ENCODE assay signal across 8 cellular contexts in the genomic region with DNA sequence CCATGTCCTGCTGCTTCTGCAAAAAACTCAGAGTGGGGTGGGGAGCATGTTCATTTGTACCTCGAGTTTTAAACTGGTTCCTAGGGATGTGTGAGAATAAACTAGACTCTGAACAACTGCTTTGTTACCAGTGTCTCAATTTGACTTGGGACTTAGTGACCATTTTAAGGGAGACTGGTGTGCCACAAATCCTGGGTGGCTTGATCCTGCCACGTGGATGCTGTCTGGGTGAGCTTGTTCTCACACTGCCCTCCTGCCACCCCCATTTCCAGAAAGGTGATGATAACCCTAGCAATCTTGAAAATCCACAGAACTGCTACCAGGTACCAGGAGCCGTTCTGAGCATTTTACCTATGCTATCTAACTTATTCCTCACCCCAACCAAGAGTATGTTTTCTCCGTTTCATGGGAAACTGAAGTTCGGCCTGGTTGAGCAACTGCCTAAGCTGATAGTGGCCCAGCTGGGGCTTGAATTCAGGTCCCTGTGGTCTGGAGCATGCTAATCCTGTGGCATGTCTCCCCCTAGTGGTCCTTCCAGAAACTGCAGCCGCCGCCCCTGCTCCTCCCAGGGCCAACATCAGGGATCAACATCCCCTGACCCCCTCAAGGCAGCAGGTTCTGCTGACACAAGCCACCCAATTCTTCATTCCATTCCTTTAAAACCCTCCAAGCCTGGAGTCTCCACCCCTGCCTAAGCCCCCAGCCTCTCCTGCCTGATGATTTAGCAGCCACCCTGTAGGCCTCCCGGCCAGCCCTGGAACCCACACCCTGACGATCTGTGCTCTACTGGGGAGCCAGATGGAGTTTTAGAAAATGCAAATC. TPM values are rescaled to one million over a fixed set of nuclear protein-coding genes. Genes with fewer than 3 reads are reported as not detected.
DNase-seq lines count a peak whose midpoint lies in the region; ATAC-seq and TF ChIP-seq lines count a peak whose summit lies in the region.

No MANE protein-coding gene starts in this region.

- no peaks in the 10 kb centered on the region for H3K9me3 ChIP-seq in Peyer's patch
- H3K9me3 ChIP-seq in neutrophil = no peaks in the 10 kb centered on the region
- no peaks in the 10 kb centered on the region for H3K9me3 ChIP-seq in thoracic aorta

- H3K4me1 ChIP-seq in Peyer's patch (no peaks in the 10 kb centered on the region), neutrophil (ENCODE audit: control insufficient read depth in 1 of 2, insufficient read depth in 1 of 2, low read depth in 1 of 2, low read length in 1 of 2) (no peaks in the 10 kb centered on the region), thoracic aorta (ENCODE audit: control insufficient read depth in 1 of 2, low read depth in 2 of 2) (no peaks in the 10 kb centered on the region)

- H3K4me3 ChIP-seq in Peyer's patch (no peak overlapping the region), fibroblast of the aortic adventitia (ENCODE audit: low read depth, low read length) (no peak overlapping the region), neutrophil (ENCODE audit: low read depth in 1 of 2, low read length in 1 of 2) (no peak overlapping the region), thoracic aorta (no peak overlapping the region)

- TF ChIP-seq CTCF in Peyer's patch (IDR thresholded peaks at IDR 0.05) (peak; percentile 79 to 97 (median 90)), fibroblast of the aortic adventitia (IDR thresholded peaks at IDR 0.05; ENCODE audit: insufficient read depth, low read length) (peak; percentile 98), neutrophil (IDR thresholded peaks at IDR 0.05) (peak; percentile 95), thoracic aorta (IDR thresholded peaks at IDR 0.05) (peak; percentile 97)

- no peaks in the 10 kb centered on the region for H3K36me3 ChIP-seq in Peyer's patch
- no peaks in the 10 kb centered on the region for H3K36me3 ChIP-seq in neutrophil
- no peaks in the 10 kb centered on the region for H3K36me3 ChIP-seq in thoracic aorta

- TF ChIP-seq POLR2A in Peyer's patch (IDR thresholded peaks at IDR 0.05) = no peak

- H3K27me3 ChIP-seq in Peyer's patch (no peaks in the 10 kb centered on the region), neutrophil (peaks cover 11% of the 10 kb centered on the region), thoracic aorta (replicated peaks; ENCODE audit: insufficient read depth) (no peaks in the 10 kb centered on the region)

- DNase-seq in AG08396 (ENCODE audit: low spot score) (peak; percentile 81), Peyer's patch (peak; percentile 73 to 90 (median 78)), fibroblast of the aortic adventitia (ENCODE audit: low read depth) (peak; percentile 81), thoracic aorta (ENCODE audit: low spot score) (no peak)
- peak; percentile 90 to 92 for DNase-seq in activated T-cell treated with anti-CD3 and anti-CD28 coated beads, Interleukin-2, amount 50 U/mL, for 48 hours

- no peak overlapping the region for H3K27ac ChIP-seq in Peyer's patch
- no peak overlapping the region for H3K27ac ChIP-seq in neutrophil
- H3K27ac ChIP-seq in thoracic aorta = no peak overlapping the region

- ATAC-seq in GM18502 (IDR thresholded peaks at IDR 0.05; ENCODE audit: poor library complexity, unreplicated experiment) = peak; percentile 60
- peak; percentile 69 for ATAC-seq in HG03159 (IDR thresholded peaks at IDR 0.05; ENCODE audit: unreplicated experiment)
- no peak for ATAC-seq in thoracic aorta (ENCODE audit: insufficient number of reproducible peaks, low FRiP score, low read depth)

RNA-seq across cellular contexts. Expression of gene IL3, which starts 2.8 kb away (rescaled TPM):
- total RNA-seq in Peyer's patch (not detected), fibroblast of the aortic adventitia (ENCODE audit: low replicate concordance) (not detected in 2 replicates), thoracic aorta (not detected)

RNA-seq across cellular contexts. Expression of gene CSF2, which starts 10.3 kb away (rescaled TPM):
- not detected for total RNA-seq in Peyer's patch
- total RNA-seq in fibroblast of the aortic adventitia (ENCODE audit: low replicate concordance) = not detected in 2 replicates
- total RNA-seq in thoracic aorta = not detected

RNA-seq across cellular contexts. Expression of gene ACSL6, which starts 51.8 kb away (rescaled TPM):
- total RNA-seq in Peyer's patch (10 to 100 TPM in 1 of 4 donors, 1 to 10 TPM in 2, not detected in 1; 1.1 to 12.4 (median 7.4) TPM), fibroblast of the aortic adventitia (ENCODE audit: low replicate concordance) (not detected in 2 replicates), thoracic aorta (1 to 10 TPM; 1.6 TPM)
